In the genomic region with DNA sequence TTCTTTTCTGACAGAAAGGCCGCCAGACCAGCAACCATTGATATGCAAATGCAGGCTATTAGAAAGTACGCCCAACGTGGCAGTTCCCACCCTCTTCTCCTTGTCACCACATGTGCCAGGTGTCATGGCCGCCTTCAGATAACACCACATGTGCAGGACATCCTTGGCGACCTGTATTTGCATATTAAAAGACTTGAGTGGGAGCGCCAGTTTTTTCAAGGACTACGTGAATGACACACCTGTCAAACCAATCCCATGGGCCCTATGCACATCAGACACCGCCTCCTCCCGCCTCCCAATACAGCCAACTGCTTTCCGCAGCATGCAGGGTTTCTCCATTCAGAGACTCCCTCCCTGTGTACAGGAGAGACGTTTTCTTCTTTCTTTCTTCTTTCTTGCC, we compare ENCODE assay signal across 21 cellular contexts.
DNase-seq lines count a peak whose midpoint lies in the region; ATAC-seq and TF ChIP-seq lines count a peak whose summit lies in the region.
"Had no signal": no experiment of that assay in that cellular context is flagged by ENCODE, and none has a peak within 500 bp of the region (broad histone marks: within the 10 kb centered on the region; RNA-seq: fewer than 3 reads in every experiment).

No MANE protein-coding gene starts in this region.

- peaks cover 5% of the 10 kb centered on the region for H3K9me2 ChIP-seq in GM23338 (ENCODE audit: insufficient read depth)

- H4K20me1 ChIP-seq in GM23338 (replicated peaks; ENCODE audit: insufficient read depth) = no peaks in the 10 kb centered on the region

- H3K4me3 ChIP-seq in GM23338 (no peak overlapping the region), NT2/D1 (ENCODE audit: insufficient read length, low read depth) (no peak overlapping the region), BE2C (ENCODE audit: low read depth, low read length) (no peak overlapping the region)

- DNase-seq in NCI-H2227 (lab: John Stamatoyannopoulos, UW; ENCODE audit: unreplicated experiment) (peak; percentile 23), NCI-H2227 treated with DMSO at 0.1 percent for 48 hours (lab: John Stamatoyannopoulos, UW) (no peak), GM23338 (ENCODE audit: low spot score) (peak; percentile 63), NT2/D1 (ENCODE audit: low read depth, low spot score) (peak; percentile 77), iPS DF 19.7 (ENCODE audit: low read depth, low spot score) (peak; percentile 33), BE2C (no peak), HuH-7.5 (ENCODE audit: low spot score) (no peak)
- DNase-seq: CD4-positive, CD25-positive, alpha-beta regulatory T cell; DMS79; HCEC 1CT; NCI-H1092 treated with DMSO at 0.1 percent for 48 hours; NCI-H1694 treated with DMSO at 0.1 percent for 48 hours; NCI-H2107; NCI-H510A; Right ventricle myocardium superior; SW 1271; T-helper 2 cell had no signal

- H3F3A ChIP-seq in GM23338 (replicated peaks; ENCODE audit: low read depth) = no peaks in the 10 kb centered on the region

- no peak overlapping the region for H3K27ac ChIP-seq in GM23338 (ENCODE audit: low read depth)
- H3K27ac ChIP-seq: HL-60 had no signal

- peaks cover 6% of the 10 kb centered on the region; the same call in 2 of the 3 replicates for H3K4me1 Mint-ChIP-seq in GM23338
- H3K4me1 Mint-ChIP-seq: B cell; CD4-positive, CD25-positive, alpha-beta regulatory T cell; IgD-negative memory B cell had no signal

- no peak for TF ChIP-seq CTCF in GM23338 (conservative IDR thresholded peaks at IDR 0.05; ENCODE audit: low read depth in 2 of 2)
- TF ChIP-seq CTCF in BE2C (IDR thresholded peaks at IDR 0.05; ENCODE audit: low read depth, low read length) = no peak

- H3K4me2 ChIP-seq in GM23338 = no peak overlapping the region

- no peak overlapping the region for H3K27ac Mint-ChIP-seq in GM23338
- H3K27ac Mint-ChIP-seq: B cell; CD4-positive, CD25-positive, alpha-beta regulatory T cell; IgD-negative memory B cell had no signal

- H2AFZ ChIP-seq in GM23338 = no peak overlapping the region

- H3K4me3 Mint-ChIP-seq in GM23338 = no peak overlapping the region
- H3K4me3 Mint-ChIP-seq: B cell; CD4-positive, CD25-positive, alpha-beta regulatory T cell; IgD-negative memory B cell had no signal

- no peaks in the 10 kb centered on the region for H3K79me2 ChIP-seq in GM23338 (replicated peaks; ENCODE audit: insufficient read depth)

- H3K9me3 Mint-ChIP-seq in GM23338 = peaks cover 3% of the 10 kb centered on the region; the same call in 2 of the 3 replicates

- no peaks in the 10 kb centered on the region for H3K27me3 Mint-ChIP-seq in GM23338 (ENCODE audit: insufficient read depth, low read depth, poor library complexity)
- H3K27me3 Mint-ChIP-seq: B cell had no signal

- H3K9ac ChIP-seq in NT2/D1 (ENCODE audit: insufficient read length, low read depth) = no peak overlapping the region

- H3K9me3 ChIP-seq in NT2/D1 (ENCODE audit: insufficient read depth, low read length) = peaks cover 12% of the 10 kb centered on the region
- H3K9me3 ChIP-seq in BE2C = no peaks in the 10 kb centered on the region

- H3K27me3 ChIP-seq in GM23338 (ENCODE audit: insufficient read depth) = no peaks in the 10 kb centered on the region
- no peaks in the 10 kb centered on the region for H3K27me3 ChIP-seq in NT2/D1 (ENCODE audit: insufficient read depth, insufficient read length)
- H3K27me3 ChIP-seq in BE2C = no peaks in the 10 kb centered on the region

- no peaks in the 10 kb centered on the region for H3K36me3 Mint-ChIP-seq in GM23338 (ENCODE audit: low read depth)
- H3K36me3 Mint-ChIP-seq: CD4-positive, CD25-positive, alpha-beta regulatory T cell; IgD-negative memory B cell had no signal

- ATAC-seq in GM23338 (peak; percentile 70), HG03039 (IDR thresholded peaks at IDR 0.05; ENCODE audit: unreplicated experiment) (no peak)

- H3K36me3 ChIP-seq in GM23338 (ENCODE audit: insufficient read depth) (no peaks in the 10 kb centered on the region), NT2/D1 (ENCODE audit: insufficient read depth, insufficient read length, low read length) (no peaks in the 10 kb centered on the region), BE2C (no peaks in the 10 kb centered on the region)

- peaks cover 5% of the 10 kb centered on the region; the same call in 1 of the 2 replicates for H3K4me1 ChIP-seq in GM23338 (ENCODE audit: insufficient read depth)
- peaks cover 2% of the 10 kb centered on the region for H3K4me1 ChIP-seq in NT2/D1 (ENCODE audit: insufficient read depth, insufficient read length)
- H3K4me1 ChIP-seq in BE2C = no peaks in the 10 kb centered on the region

TF ChIP-seq in GM23338, 12 proteins besides CTCF, POLR2A, EP300 and RAD21:
- TF ChIP-seq CREB1 (CRISPR knock-in tag; IDR thresholded peaks at IDR 0.05; ENCODE audit: low read depth) = peak; percentile 19; the same call in 1 of the 2 replicates
- no peak for TF ChIP-seq STAT1 (IDR thresholded peaks at IDR 0.05; ENCODE audit: unreplicated experiment)

Comparison
In these comparisons a context has a peak if more than half of its experiments do, and no peak if none do; other contexts are left out.
1. DNase-seq: peak in NCI-H2227 (single experiment), GM23338 (single experiment), NT2/D1 (single experiment) and iPS DF 19.7 (single experiment); none in NCI-H2227 treated with DMSO at 0.1 percent for 48 hours (single experiment), BE2C (single experiment) and HuH-7.5 (single experiment).